2 cellular contexts compared by ENCODE assay signal in the genomic region with DNA sequence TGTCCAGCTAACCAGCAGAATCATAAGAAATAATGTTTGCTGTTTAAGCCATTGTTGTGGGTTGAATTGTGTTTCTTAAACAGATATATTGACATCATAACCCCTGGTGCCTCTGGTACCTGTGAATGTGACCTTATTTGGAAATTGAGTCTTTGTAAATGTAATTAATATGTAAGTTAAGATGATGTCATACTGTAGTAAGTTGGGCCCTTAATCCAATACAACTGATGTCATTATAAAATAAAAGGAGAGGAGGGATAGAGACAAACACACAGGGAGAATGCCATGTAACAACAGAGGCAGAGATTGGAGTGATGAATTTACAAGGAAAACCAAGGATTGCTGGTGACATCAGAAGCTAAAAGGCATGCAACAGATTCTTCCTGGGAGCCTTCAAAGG.
TF ChIP-seq lines count a peak whose summit lies in the region.

No MANE protein-coding gene starts in this region.

TF ChIP-seq in A549, 52 proteins besides CTCF, POLR2A, EP300 and RAD21:
- no peak for TF ChIP-seq USF2 (IDR thresholded peaks at IDR 0.05)
- TF ChIP-seq BHLHE40 (IDR thresholded peaks at IDR 0.05; ENCODE audit: low read depth, low read length) = no peak
- TF ChIP-seq NPAS2 (CRISPR knock-in tag; IDR thresholded peaks at IDR 0.05; ENCODE audit: borderline replicate concordance) = no peak
- no peak for TF ChIP-seq SREBF2 (IDR thresholded peaks at IDR 0.05)
- TF ChIP-seq HOXB13 (CRISPR knock-in tag; IDR thresholded peaks at IDR 0.05; ENCODE audit: low read depth) = no peak
- no peak for TF ChIP-seq KDM1A (IDR thresholded peaks at IDR 0.05; ENCODE audit: low read depth)
- no peak for TF ChIP-seq CHD2 (IDR thresholded peaks at IDR 0.05; ENCODE audit: low read length, partially characterized antibody)
- no peak for TF ChIP-seq FOXS1 (CRISPR knock-in tag; IDR thresholded peaks at IDR 0.05)
- no peak for TF ChIP-seq NR3C1 (IDR thresholded peaks at IDR 0.05)
- no peak for TF ChIP-seq EHF (CRISPR knock-in tag; IDR thresholded peaks at IDR 0.05)
- no peak for TF ChIP-seq BCL3 (IDR thresholded peaks at IDR 0.05)
- TF ChIP-seq, protein P1, sequence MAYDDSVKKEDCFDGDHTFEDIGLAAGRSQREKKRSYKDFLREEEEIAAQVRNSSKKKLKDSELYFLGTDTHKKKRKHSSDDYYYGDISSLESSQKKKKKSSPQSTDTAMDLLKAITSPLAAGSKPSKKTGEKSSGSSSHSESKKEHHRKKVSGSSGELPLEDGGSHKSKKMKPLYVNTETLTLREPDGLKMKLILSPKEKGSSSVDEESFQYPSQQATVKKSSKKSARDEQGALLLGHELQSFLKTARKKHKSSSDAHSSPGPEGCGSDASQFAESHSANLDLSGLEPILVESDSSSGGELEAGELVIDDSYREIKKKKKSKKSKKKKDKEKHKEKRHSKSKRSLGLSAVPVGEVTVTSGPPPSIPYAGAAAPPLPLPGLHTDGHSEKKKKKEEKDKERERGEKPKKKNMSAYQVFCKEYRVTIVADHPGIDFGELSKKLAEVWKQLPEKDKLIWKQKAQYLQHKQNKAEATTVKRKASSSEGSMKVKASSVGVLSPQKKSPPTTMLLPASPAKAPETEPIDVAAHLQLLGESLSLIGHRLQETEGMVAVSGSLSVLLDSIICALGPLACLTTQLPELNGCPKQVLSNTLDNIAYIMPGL (CRISPR knock-in tag; IDR thresholded peaks at IDR 0.05; ENCODE audit: borderline replicate concordance) = no peak
- no peak for TF ChIP-seq FOSL2 (IDR thresholded peaks at IDR 0.05)
- no peak for TF ChIP-seq FOSL2 (CRISPR knock-in tag; IDR thresholded peaks at IDR 0.05)
- no peak for TF ChIP-seq TP53 (CRISPR knock-in tag; IDR thresholded peaks at IDR 0.05)
- no peak for TF ChIP-seq EHMT2 (IDR thresholded peaks at IDR 0.05; ENCODE audit: low read depth)
- TF ChIP-seq ZC3H11A (IDR thresholded peaks at IDR 0.05) = no peak

TF ChIP-seq in HEK293, 187 proteins besides CTCF, POLR2A, EP300 and RAD21 (continued from another document):
- TF ChIP-seq, protein P2, sequence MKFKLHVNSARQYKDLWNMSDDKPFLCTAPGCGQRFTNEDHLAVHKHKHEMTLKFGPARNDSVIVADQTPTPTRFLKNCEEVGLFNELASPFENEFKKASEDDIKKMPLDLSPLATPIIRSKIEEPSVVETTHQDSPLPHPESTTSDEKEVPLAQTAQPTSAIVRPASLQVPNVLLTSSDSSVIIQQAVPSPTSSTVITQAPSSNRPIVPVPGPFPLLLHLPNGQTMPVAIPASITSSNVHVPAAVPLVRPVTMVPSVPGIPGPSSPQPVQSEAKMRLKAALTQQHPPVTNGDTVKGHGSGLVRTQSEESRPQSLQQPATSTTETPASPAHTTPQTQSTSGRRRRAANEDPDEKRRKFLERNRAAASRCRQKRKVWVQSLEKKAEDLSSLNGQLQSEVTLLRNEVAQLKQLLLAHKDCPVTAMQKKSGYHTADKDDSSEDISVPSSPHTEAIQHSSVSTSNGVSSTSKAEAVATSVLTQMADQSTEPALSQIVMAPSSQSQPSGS (tag by site-specific recombination; IDR thresholded peaks at IDR 0.05; ENCODE audit: low read depth) = peak; percentile 83
